Comparison of ENCODE assay signal across 17 cellular contexts in genomic region chr1:200275415-200275814, GRCh38.
"Had no signal": no experiment of that assay in that cellular context is flagged by ENCODE, and none has a peak within 500 bp of the region (broad histone marks: within the 10 kb centered on the region; RNA-seq: fewer than 3 reads in every experiment).

No MANE protein-coding gene starts in this region.

- H3K4me1 ChIP-seq: ascending aorta, gastrocnemius medialis, upper lobe of left lung had no signal

- H3K36me3 ChIP-seq: ascending aorta, gastrocnemius medialis, heart left ventricle, upper lobe of left lung had no signal

- H3K4me3 ChIP-seq: ascending aorta, gastrocnemius medialis, heart left ventricle, skin epidermis, upper lobe of left lung had no signal

- H3K9me3 ChIP-seq: ascending aorta, gastrocnemius medialis, heart left ventricle, upper lobe of left lung had no signal

- H3K27ac ChIP-seq: ascending aorta, gastrocnemius medialis, heart left ventricle, skin epidermis, upper lobe of left lung, VCaP had no signal

- ATAC-seq: gastrocnemius medialis; heart left ventricle; naive thymus-derived CD4-positive, alpha-beta T cell; stimulated activated naive CD8-positive, alpha-beta T cell treated with anti-CD3 and anti-CD28 coated beads, Interleukin-15, Interleukin-2, amounts not matched to agents 100 U/mL and 50 U/mL, for 24 hours had no signal

- H3K27me3 ChIP-seq: ascending aorta, gastrocnemius medialis, heart left ventricle, upper lobe of left lung had no signal

- DNase-seq: activated CD4-positive, alpha-beta T cell treated with anti-CD3 and anti-CD28 coated beads for 1 hour; activated CD4-positive, alpha-beta T cell treated with anti-CD3 and anti-CD28 coated beads, Interleukin-2, amount 50 U/mL, for 4 hours; activated naive CD4-positive, alpha-beta T cell treated with anti-CD3 and anti-CD28 coated beads, Interleukin-2, amount 10 ng/mL, durations not matched to agents 7 days and 5 days; activated T-cell treated with anti-CD3 and anti-CD28 coated beads, Interleukin-2, amount 50 U/mL, for 1 hour; effector memory CD4-positive, alpha-beta T cell; gastrocnemius medialis; heart left ventricle; naive thymus-derived CD4-positive, alpha-beta T cell; posterior cingulate gyrus; stimulated activated CD4-positive, alpha-beta T cell treated with anti-CD3 and anti-CD28 coated beads, Interleukin-4, amount 100 ng/mL, for 4 hours; stimulated activated CD8-positive, alpha-beta memory T cell treated with anti-CD3 and anti-CD28 coated beads, Interleukin-4, amount 100 ng/mL, for 48 hours; stimulated activated naive CD8-positive, alpha-beta T cell treated with anti-CD3 and anti-CD28 coated beads, Interleukin-15, Interleukin-2, amounts not matched to agents 100 U/mL and 50 U/mL, for 24 hours; T1000; upper lobe of left lung had no signal
